In genomic region chr3:148962513-148962912, GRCh38 we compare ENCODE assay signal across 9 cellular contexts. TPM values are rescaled to one million over a fixed set of nuclear protein-coding genes. Genes with fewer than 3 reads are reported as not detected.
DNase-seq lines count a peak whose midpoint lies in the region; TF ChIP-seq lines count a peak whose summit lies in the region.
"Had no signal": no experiment of that assay in that cellular context is flagged by ENCODE, and none has a peak within 500 bp of the region (broad histone marks: within the 10 kb centered on the region; RNA-seq: fewer than 3 reads in every experiment).

No MANE protein-coding gene starts in this region.

- no TSS peak for BruUV-seq in Caco-2 (replicated peaks; lab: Mats Ljungman, UMichigan)

- H3K9me3 Mint-ChIP-seq in Caco-2 (ENCODE audit: unreplicated experiment), result no peaks in the 10 kb centered on the region
- H3K9me3 Mint-ChIP-seq in activated CD4-positive, alpha-beta memory T cell treated with anti-CD3 and anti-CD28 coated beads for 36 hours, result no peaks in the 10 kb centered on the region

- H3K4me1 Mint-ChIP-seq in Caco-2 (ENCODE audit: low read depth, unreplicated experiment), result no peaks in the 10 kb centered on the region
- peaks cover 2% of the 10 kb centered on the region for H3K4me1 Mint-ChIP-seq in activated CD4-positive, alpha-beta memory T cell treated with anti-CD3 and anti-CD28 coated beads for 36 hours (ENCODE audit: low read depth)

- H3K27me3 Mint-ChIP-seq in Caco-2 (ENCODE audit: insufficient read depth, unreplicated experiment), result peaks cover 8% of the 10 kb centered on the region
- peaks cover 6% of the 10 kb centered on the region for H3K27me3 Mint-ChIP-seq in activated CD4-positive, alpha-beta memory T cell treated with anti-CD3 and anti-CD28 coated beads for 36 hours

- DNase-seq in A172 (ENCODE audit: low spot score) (peak; percentile 84), H7 (peak; percentile 71), SJCRH30 (peak; percentile 37 to 56), foreskin fibroblast (peak; percentile 65 to 81), NCI-H2171 (lab: John Stamatoyannopoulos, UW) (no peak), Caco-2 (no peak)
- DNase-seq in activated CD4-positive, alpha-beta T cell treated with anti-CD3 and anti-CD28 coated beads for 48 hours, result no peak
- no peak for DNase-seq in activated CD4-positive, alpha-beta memory T cell treated with anti-CD3 and anti-CD28 coated beads for 36 hours
- DNase-seq: esophagus squamous epithelium had no signal

- no peaks in the 10 kb centered on the region for H3K36me3 Mint-ChIP-seq in Caco-2 (ENCODE audit: insufficient read depth, unreplicated experiment)
- H3K36me3 Mint-ChIP-seq in activated CD4-positive, alpha-beta memory T cell treated with anti-CD3 and anti-CD28 coated beads for 36 hours, result no peaks in the 10 kb centered on the region

- no peak overlapping the region for H3K4me3 ChIP-seq in H7 (ENCODE audit: insufficient read depth, low read depth, low read length)
- no peak overlapping the region for H3K4me3 ChIP-seq in SJCRH30
- H3K4me3 ChIP-seq in foreskin fibroblast (ENCODE audit: low read depth in 1 of 2, low read length in 2 of 2), result no peak overlapping the region
- no peak overlapping the region for H3K4me3 ChIP-seq in Caco-2 (ENCODE audit: low read depth, low read length)
- H3K4me3 ChIP-seq: esophagus squamous epithelium had no signal

- POLR2A ChIA-PET in Caco-2 (lab: Charles Lee), result no interaction called here
- POLR2A ChIA-PET in activated CD4-positive, alpha-beta memory T cell treated with anti-CD3 and anti-CD28 coated beads for 36 hours (lab: Charles Lee), result no interaction called here

- no peaks in the 10 kb centered on the region for H3K9me3 ChIP-seq in SJCRH30 (replicated peaks)
- H3K9me3 ChIP-seq in Caco-2, result no peaks in the 10 kb centered on the region
- H3K9me3 ChIP-seq: esophagus squamous epithelium had no signal

- no peak overlapping the region for H3K27ac ChIP-seq in SJCRH30
- H3K27ac ChIP-seq: esophagus squamous epithelium had no signal

- no peaks in the 10 kb centered on the region for H3K36me3 ChIP-seq in H7 (replicated peaks; ENCODE audit: control insufficient read depth, insufficient read depth, low read length)
- H3K36me3 ChIP-seq in SJCRH30, result no peaks in the 10 kb centered on the region
- H3K36me3 ChIP-seq in Caco-2 (ENCODE audit: control insufficient read depth, insufficient read depth, low read length), result no peaks in the 10 kb centered on the region
- H3K36me3 ChIP-seq: esophagus squamous epithelium had no signal

- TF ChIP-seq CTCF in foreskin fibroblast (IDR thresholded peaks at IDR 0.05; ENCODE audit: low read depth, low read length) (no peak), Caco-2 (IDR thresholded peaks at IDR 0.05; ENCODE audit: insufficient read depth in 1 of 2, low read depth in 1 of 2, low read length in 1 of 2, severe bottlenecking in 1 of 2, unreplicated experiment in 1 of 2) (no peak)

- H3K4me1 ChIP-seq in SJCRH30, result no peaks in the 10 kb centered on the region
- H3K4me1 ChIP-seq in Caco-2, result no peaks in the 10 kb centered on the region
- H3K4me1 ChIP-seq: esophagus squamous epithelium had no signal

- intact Hi-C loops in Caco-2 (cut with micrococcal nuclease; ENCODE audit: unreplicated experiment), result no loop called here
- intact Hi-C loops in activated CD4-positive, alpha-beta memory T cell treated with anti-CD3 and anti-CD28 coated beads for 36 hours (cut with micrococcal nuclease), result loop anchor here (2.0 kb wide), 1 partner anchor 28 kb away; the partner anchor contains the start of gene GYG1

- no peak overlapping the region for H3K27ac Mint-ChIP-seq in Caco-2 (ENCODE audit: unreplicated experiment)
- no peak overlapping the region for H3K27ac Mint-ChIP-seq in activated CD4-positive, alpha-beta memory T cell treated with anti-CD3 and anti-CD28 coated beads for 36 hours

- H3K4me3 Mint-ChIP-seq in Caco-2 (ENCODE audit: unreplicated experiment), result no peak overlapping the region
- H3K4me3 Mint-ChIP-seq in activated CD4-positive, alpha-beta memory T cell treated with anti-CD3 and anti-CD28 coated beads for 36 hours, result no peak overlapping the region

- CTCF ChIA-PET in Caco-2 (lab: Charles Lee), result interaction anchor here (0.7 kb wide), 1 partner anchor 26 kb away, joined by 3 read pairs; no protein-coding TSS in a partner anchor
- CTCF ChIA-PET in activated CD4-positive, alpha-beta memory T cell treated with anti-CD3 and anti-CD28 coated beads for 36 hours (lab: Charles Lee), result interaction anchor here (1.1 to 1.7 kb wide), 2 partner anchors 12 to 313 kb away, joined by 3 to 4 read pairs; no protein-coding TSS in a partner anchor

- no peaks in the 10 kb centered on the region for H3K27me3 ChIP-seq in H7 (ENCODE audit: control insufficient read depth, insufficient read depth, low read length)
- no peaks in the 10 kb centered on the region for H3K27me3 ChIP-seq in SJCRH30
- H3K27me3 ChIP-seq in Caco-2 (replicated peaks; ENCODE audit: control insufficient read depth, insufficient read depth, low read length), result no peaks in the 10 kb centered on the region; the same call in none of the 2 replicates
- H3K27me3 ChIP-seq: esophagus squamous epithelium had no signal

RNA-seq across cellular contexts. Expression of gene GYG1, which starts 28.8 kb away (rescaled TPM):
- 27.8 and 39.0 TPM in 2 replicates for total RNA-seq in A172 (2014; rRNA removed; shearing (Covaris generic))
- total RNA-seq in H7 (2014; rRNA removed; shearing (Covaris generic)), result 24.5 and 34.2 TPM in 2 replicates
- total RNA-seq in SJCRH30 (2014; rRNA removed; shearing (Covaris generic)), result 32.6 and 33.5 TPM in 2 replicates
- 28.0 and 29.2 TPM in 2 replicates for total RNA-seq in Caco-2 (2022)
- total RNA-seq in activated CD4-positive, alpha-beta memory T cell treated with anti-CD3 and anti-CD28 coated beads for 36 hours, result 10 to 100 TPM; 21.5 to 22.1 TPM

Comparison
In these comparisons a context has a peak if more than half of its experiments do, and no peak if none do; other contexts are left out.
1. DNase-seq: peak in A172 (single experiment), H7 (single experiment), SJCRH30 (2 of 2) and foreskin fibroblast (2 of 2); none in NCI-H2171 (single experiment), activated CD4-positive, alpha-beta T cell treated with anti-CD3 and anti-CD28 coated beads for 48 hours (single experiment), Caco-2 (0 of 2) and activated CD4-positive, alpha-beta memory T cell treated with anti-CD3 and anti-CD28 coated beads for 36 hours (single experiment).